8 cellular contexts compared by ENCODE assay signal in genomic region chr13:41061075-41061913, GRCh38. TPM values are rescaled to one million over a fixed set of nuclear protein-coding genes. Genes with fewer than 3 reads are reported as not detected.
DNase-seq lines count a peak whose midpoint lies in the region; ATAC-seq and TF ChIP-seq lines count a peak whose summit lies in the region.

Gene WBP4, plus strand, starts transcription at chr13:41061509. Its CDS starts 165 bp downstream, at chr13:41061674.

- H3K9ac ChIP-seq in Karpas-422 (ENCODE audit: low read length): peak within 1 kb of the TSS; percentile 76

- peak within 1 kb of the TSS; percentile 88 for H3K4me2 ChIP-seq in Karpas-422 (ENCODE audit: low read depth, low read length, poor library complexity, severe bottlenecking)

- H3K4me3 ChIP-seq in Karpas-422 (ENCODE audit: low read length) (peak within 1 kb of the TSS; percentile 83), fibroblast of mammary gland (ENCODE audit: control insufficient read depth, low read depth, low read length) (peak within 1 kb of the TSS; percentile 88)

- no peaks in the 10 kb centered on the region for H4K20me1 ChIP-seq in Karpas-422 (ENCODE audit: insufficient read depth, low read depth, low read length)

- H3K36me3 Mint-ChIP-seq in natural killer cell: no peaks in the 10 kb centered on the region

- peak within 1 kb of the TSS; percentile 97 for H3K4me3 Mint-ChIP-seq in natural killer cell

- no peaks in the 10 kb centered on the region for H3K27me3 ChIP-seq in Karpas-422 (ENCODE audit: low read length)

- peak within 1 kb of the TSS; percentile 58 for H3K27ac ChIP-seq in Karpas-422 (ENCODE audit: low read length)

- H3K27ac Mint-ChIP-seq in natural killer cell: peak within 1 kb of the TSS; percentile 95 to 100

- peaks cover 14% of the 10 kb centered on the region for H3K36me3 ChIP-seq in Karpas-422 (ENCODE audit: insufficient read depth, low read length)

- H2AFZ ChIP-seq in Karpas-422 (ENCODE audit: low read length): peak within 1 kb of the TSS; percentile 89

- H3K9me3 ChIP-seq in Karpas-422 (ENCODE audit: low read length): no peaks in the 10 kb centered on the region

- no peaks in the 10 kb centered on the region for H3K9me3 Mint-ChIP-seq in natural killer cell

- intact Hi-C loops in natural killer cell (cut with micrococcal nuclease): loop anchor here (1.0 to 10.0 kb wide), 6 partner anchors 71 to 286 kb away; partner anchors contain the start of genes KBTBD6, MRPS31, MTRF1 and NAA16

- H3K4me1 Mint-ChIP-seq in natural killer cell: peaks cover 24 to 53% of the 10 kb centered on the region in 2 donors

- H3K27me3 Mint-ChIP-seq in natural killer cell (ENCODE audit: low read depth in 2 of 2): no peaks in the 10 kb centered on the region

- H3K9me2 ChIP-seq in Karpas-422 (replicated peaks; ENCODE audit: insufficient read depth, low read length): no peaks in the 10 kb centered on the region

- ATAC-seq in GM21825 (IDR thresholded peaks at IDR 0.05; ENCODE audit: unreplicated experiment) (peak; percentile 69), natural killer cell (peak; percentile 79 to 91 (median 80))

- H3K79me2 ChIP-seq in Karpas-422 (ENCODE audit: low read length): peaks cover 27% of the 10 kb centered on the region

- DNase-seq in EH (ENCODE audit: low read depth): peak; percentile 94
- DNase-seq in Karpas-422: peak; percentile 96
- peak; percentile 91 for DNase-seq in RPMI7951 (ENCODE audit: low read depth)
- DNase-seq in activated T-helper 1 cell treated with anti-CD3 and anti-CD28 coated beads, Interleukin-2, amount 50 U/mL, for 16 hours (ENCODE audit: low read depth in 1 of 2, low spot score in 1 of 2): peak; percentile 69 to 73
- DNase-seq in fibroblast of mammary gland (ENCODE audit: low read depth): peak; percentile 94
- peak; percentile 88 for DNase-seq in natural killer cell
- peak; percentile 83 to 99 (median 94) for DNase-seq in stimulated activated naive CD4-positive, alpha-beta T cell (lab: John Stamatoyannopoulos, UW)

- peaks cover 31% of the 10 kb centered on the region for H3K4me1 ChIP-seq in Karpas-422 (ENCODE audit: low read length)

- TF ChIP-seq CTCF in fibroblast of mammary gland (conservative IDR thresholded peaks at IDR 0.05; ENCODE audit: control insufficient read depth, insufficient read depth, low read depth, low read length) (peak; percentile 8), natural killer cell (IDR thresholded peaks at IDR 0.05) (peak; percentile 9)

RNA-seq across cellular contexts. Expression of gene WBP4, which starts in this region (rescaled TPM):
- total RNA-seq in Karpas-422 (2014; rRNA removed; shearing (Covaris generic); ENCODE audit: low replicate concordance): 4.5 and 6.0 TPM in 2 replicates
- total RNA-seq in RPMI7951 (2014; rRNA removed; shearing (Covaris generic)): 9.5 and 11.5 TPM in 2 replicates
- 1 to 10 TPM; 4.2 to 6.8 (median 5.1) TPM for total RNA-seq in natural killer cell

Comparison
In these comparisons a context has a peak if more than half of its experiments do, and no peak if none do; other contexts are left out.
1. Peak in every context shown above with its lines: DNase-seq, ATAC-seq, H3K4me3 ChIP-seq and H3K27ac ChIP-seq.